1 cellular context compared by ENCODE assay signal in the genomic region with DNA sequence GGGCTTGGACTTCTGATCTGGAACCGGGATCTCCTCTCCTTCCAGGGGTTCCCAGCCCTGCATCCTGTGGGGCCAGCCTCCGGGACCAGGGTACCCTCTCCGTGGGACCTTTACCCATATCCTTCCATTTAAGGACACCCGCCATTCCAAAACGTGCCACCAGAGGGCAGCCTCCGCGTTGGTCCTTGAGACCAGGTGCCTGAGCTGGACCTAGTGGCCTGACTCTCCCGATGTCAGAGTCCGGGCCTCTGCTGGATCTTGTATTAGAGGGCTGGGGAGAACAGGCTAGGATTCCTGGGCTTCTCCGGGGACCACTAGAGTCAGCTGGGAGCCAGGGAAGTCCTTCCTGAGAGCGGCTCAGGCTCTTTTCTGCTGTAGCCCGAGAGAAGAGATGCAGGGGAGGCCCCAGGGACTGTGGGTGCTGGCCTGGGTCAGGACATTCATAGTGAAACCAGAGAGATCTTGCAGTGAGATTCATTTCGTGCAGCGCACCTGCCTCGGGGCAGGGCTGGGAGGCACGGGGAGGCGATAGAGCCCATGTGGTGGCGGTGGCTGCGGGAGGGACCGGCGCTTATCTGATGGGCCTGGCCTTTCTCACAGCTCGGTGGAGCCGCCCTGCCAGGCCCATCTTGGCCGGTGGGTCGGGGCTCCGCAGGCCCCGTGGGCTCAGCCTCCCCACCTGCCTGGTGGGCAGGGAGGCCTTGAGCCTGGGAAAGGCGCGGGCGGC.
TF ChIP-seq lines count a peak whose summit lies in the region.

No MANE protein-coding gene starts in this region.

TF ChIP-seq in HEK293, 187 proteins besides CTCF, POLR2A, EP300 and RAD21 (continued from another document):
- TF ChIP-seq, protein P1, sequence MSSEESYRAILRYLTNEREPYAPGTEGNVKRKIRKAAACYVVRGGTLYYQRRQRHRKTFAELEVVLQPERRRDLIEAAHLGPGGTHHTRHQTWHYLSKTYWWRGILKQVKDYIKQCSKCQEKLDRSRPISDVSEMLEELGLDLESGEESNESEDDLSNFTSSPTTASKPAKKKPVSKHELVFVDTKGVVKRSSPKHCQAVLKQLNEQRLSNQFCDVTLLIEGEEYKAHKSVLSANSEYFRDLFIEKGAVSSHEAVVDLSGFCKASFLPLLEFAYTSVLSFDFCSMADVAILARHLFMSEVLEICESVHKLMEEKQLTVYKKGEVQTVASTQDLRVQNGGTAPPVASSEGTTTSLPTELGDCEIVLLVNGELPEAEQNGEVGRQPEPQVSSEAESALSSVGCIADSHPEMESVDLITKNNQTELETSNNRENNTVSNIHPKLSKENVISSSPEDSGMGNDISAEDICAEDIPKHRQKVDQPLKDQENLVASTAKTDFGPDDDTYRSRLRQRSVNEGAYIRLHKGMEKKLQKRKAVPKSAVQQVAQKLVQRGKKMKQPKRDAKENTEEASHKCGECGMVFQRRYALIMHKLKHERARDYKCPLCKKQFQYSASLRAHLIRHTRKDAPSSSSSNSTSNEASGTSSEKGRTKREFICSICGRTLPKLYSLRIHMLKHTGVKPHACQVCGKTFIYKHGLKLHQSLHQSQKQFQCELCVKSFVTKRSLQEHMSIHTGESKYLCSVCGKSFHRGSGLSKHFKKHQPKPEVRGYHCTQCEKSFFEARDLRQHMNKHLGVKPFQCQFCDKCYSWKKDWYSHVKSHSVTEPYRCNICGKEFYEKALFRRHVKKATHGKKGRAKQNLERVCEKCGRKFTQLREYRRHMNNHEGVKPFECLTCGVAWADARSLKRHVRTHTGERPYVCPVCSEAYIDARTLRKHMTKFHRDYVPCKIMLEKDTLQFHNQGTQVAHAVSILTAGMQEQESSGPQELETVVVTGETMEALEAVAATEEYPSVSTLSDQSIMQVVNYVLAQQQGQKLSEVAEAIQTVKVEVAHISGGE (tag by site-specific recombination; conservative IDR thresholded peaks at IDR 0.05; ENCODE audit: low read depth), result no peak
- TF ChIP-seq ZSCAN30 (tag by site-specific recombination; IDR thresholded peaks at IDR 0.05) (0 out of 2 replicates have a peak, but pooled peaks have one; percentile 20), ZNF660 (tag by site-specific recombination; IDR thresholded peaks at IDR 0.05) (no peak), RBAK (tag by site-specific recombination; IDR thresholded peaks at IDR 0.05) (no peak), ZFHX2 (tag by site-specific recombination; conservative IDR thresholded peaks at IDR 0.05) (peak; percentile 23; the same call in 1 of the 2 replicates), ZNF121 (tag by site-specific recombination; IDR thresholded peaks at IDR 0.05) (peak; percentile 77; the same call in 1 of the 2 replicates), ZNF701 (tag by site-specific recombination; IDR thresholded peaks at IDR 0.05) (no peak), ZSCAN16 (tag by site-specific recombination; IDR thresholded peaks at IDR 0.05) (no peak), ZNF777 (tag by site-specific recombination; IDR thresholded peaks at IDR 0.05; ENCODE audit: borderline replicate concordance) (no peak), ZNF2 (tag by site-specific recombination; IDR thresholded peaks at IDR 0.05) (0 out of 2 replicates have a peak, but pooled peaks have one; percentile 54), ZFP37 (tag by site-specific recombination; IDR thresholded peaks at IDR 0.05) (peak; percentile 79; the same call in 1 of the 2 replicates), ZNF324 (tag by site-specific recombination; IDR thresholded peaks at IDR 0.05) (no peak), ZNF169 (tag by site-specific recombination; IDR thresholded peaks at IDR 0.05) (0 out of 2 replicates have a peak, but pooled peaks have one; percentile 40), GLIS2 (tag by site-specific recombination; IDR thresholded peaks at IDR 0.05) (0 out of 2 replicates have a peak, but pooled peaks have one; percentile 52)
- TF ChIP-seq, protein P2, sequence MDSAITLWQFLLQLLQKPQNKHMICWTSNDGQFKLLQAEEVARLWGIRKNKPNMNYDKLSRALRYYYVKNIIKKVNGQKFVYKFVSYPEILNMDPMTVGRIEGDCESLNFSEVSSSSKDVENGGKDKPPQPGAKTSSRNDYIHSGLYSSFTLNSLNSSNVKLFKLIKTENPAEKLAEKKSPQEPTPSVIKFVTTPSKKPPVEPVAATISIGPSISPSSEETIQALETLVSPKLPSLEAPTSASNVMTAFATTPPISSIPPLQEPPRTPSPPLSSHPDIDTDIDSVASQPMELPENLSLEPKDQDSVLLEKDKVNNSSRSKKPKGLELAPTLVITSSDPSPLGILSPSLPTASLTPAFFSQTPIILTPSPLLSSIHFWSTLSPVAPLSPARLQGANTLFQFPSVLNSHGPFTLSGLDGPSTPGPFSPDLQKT (IDR thresholded peaks at IDR 0.05; ENCODE audit: borderline replicate concordance, low read depth, low read length), result no peak
- TF ChIP-seq, protein P3, sequence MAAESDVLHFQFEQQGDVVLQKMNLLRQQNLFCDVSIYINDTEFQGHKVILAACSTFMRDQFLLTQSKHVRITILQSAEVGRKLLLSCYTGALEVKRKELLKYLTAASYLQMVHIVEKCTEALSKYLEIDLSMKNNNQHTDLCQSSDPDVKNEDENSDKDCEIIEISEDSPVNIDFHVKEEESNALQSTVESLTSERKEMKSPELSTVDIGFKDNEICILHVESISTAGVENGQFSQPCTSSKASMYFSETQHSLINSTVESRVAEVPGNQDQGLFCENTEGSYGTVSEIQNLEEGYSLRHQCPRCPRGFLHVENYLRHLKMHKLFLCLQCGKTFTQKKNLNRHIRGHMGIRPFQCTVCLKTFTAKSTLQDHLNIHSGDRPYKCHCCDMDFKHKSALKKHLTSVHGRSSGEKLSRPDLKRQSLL (tag by site-specific recombination; IDR thresholded peaks at IDR 0.05), result peak; percentile 56; the same call in 1 of the 2 replicates
- TF ChIP-seq, protein P4, sequence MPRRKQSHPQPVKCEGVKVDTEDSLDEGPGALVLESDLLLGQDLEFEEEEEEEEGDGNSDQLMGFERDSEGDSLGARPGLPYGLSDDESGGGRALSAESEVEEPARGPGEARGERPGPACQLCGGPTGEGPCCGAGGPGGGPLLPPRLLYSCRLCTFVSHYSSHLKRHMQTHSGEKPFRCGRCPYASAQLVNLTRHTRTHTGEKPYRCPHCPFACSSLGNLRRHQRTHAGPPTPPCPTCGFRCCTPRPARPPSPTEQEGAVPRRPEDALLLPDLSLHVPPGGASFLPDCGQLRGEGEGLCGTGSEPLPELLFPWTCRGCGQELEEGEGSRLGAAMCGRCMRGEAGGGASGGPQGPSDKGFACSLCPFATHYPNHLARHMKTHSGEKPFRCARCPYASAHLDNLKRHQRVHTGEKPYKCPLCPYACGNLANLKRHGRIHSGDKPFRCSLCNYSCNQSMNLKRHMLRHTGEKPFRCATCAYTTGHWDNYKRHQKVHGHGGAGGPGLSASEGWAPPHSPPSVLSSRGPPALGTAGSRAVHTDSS (tag by site-specific recombination; IDR thresholded peaks at IDR 0.05), result no peak
- TF ChIP-seq, protein P5, sequence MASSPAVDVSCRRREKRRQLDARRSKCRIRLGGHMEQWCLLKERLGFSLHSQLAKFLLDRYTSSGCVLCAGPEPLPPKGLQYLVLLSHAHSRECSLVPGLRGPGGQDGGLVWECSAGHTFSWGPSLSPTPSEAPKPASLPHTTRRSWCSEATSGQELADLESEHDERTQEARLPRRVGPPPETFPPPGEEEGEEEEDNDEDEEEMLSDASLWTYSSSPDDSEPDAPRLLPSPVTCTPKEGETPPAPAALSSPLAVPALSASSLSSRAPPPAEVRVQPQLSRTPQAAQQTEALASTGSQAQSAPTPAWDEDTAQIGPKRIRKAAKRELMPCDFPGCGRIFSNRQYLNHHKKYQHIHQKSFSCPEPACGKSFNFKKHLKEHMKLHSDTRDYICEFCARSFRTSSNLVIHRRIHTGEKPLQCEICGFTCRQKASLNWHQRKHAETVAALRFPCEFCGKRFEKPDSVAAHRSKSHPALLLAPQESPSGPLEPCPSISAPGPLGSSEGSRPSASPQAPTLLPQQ (tag by site-specific recombination; IDR thresholded peaks at IDR 0.05), result no peak
- TF ChIP-seq, protein P6, sequence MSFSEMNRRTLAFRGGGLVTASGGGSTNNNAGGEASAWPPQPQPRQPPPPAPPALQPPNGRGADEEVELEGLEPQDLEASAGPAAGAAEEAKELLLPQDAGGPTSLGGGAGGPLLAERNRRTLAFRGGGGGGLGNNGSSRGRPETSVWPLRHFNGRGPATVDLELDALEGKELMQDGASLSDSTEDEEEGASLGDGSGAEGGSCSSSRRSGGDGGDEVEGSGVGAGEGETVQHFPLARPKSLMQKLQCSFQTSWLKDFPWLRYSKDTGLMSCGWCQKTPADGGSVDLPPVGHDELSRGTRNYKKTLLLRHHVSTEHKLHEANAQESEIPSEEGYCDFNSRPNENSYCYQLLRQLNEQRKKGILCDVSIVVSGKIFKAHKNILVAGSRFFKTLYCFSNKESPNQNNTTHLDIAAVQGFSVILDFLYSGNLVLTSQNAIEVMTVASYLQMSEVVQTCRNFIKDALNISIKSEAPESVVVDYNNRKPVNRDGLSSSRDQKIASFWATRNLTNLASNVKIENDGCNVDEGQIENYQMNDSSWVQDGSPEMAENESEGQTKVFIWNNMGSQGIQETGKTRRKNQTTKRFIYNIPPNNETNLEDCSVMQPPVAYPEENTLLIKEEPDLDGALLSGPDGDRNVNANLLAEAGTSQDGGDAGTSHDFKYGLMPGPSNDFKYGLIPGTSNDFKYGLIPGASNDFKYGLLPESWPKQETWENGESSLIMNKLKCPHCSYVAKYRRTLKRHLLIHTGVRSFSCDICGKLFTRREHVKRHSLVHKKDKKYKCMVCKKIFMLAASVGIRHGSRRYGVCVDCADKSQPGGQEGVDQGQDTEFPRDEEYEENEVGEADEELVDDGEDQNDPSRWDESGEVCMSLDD (tag by site-specific recombination; IDR thresholded peaks at IDR 0.05), result peak; percentile 19; the same call in 1 of the 2 replicates
- TF ChIP-seq, protein P7, sequence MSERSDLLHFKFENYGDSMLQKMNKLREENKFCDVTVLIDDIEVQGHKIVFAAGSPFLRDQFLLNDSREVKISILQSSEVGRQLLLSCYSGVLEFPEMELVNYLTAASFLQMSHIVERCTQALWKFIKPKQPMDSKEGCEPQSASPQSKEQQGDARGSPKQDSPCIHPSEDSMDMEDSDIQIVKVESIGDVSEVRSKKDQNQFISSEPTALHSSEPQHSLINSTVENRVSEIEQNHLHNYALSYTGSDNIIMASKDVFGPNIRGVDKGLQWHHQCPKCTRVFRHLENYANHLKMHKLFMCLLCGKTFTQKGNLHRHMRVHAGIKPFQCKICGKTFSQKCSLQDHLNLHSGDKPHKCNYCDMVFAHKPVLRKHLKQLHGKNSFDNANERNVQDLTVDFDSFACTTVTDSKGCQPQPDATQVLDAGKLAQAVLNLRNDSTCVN (tag by site-specific recombination; optimal IDR thresholded peaks at IDR 0.05), result peak; percentile 8
- TF ChIP-seq, protein P8, sequence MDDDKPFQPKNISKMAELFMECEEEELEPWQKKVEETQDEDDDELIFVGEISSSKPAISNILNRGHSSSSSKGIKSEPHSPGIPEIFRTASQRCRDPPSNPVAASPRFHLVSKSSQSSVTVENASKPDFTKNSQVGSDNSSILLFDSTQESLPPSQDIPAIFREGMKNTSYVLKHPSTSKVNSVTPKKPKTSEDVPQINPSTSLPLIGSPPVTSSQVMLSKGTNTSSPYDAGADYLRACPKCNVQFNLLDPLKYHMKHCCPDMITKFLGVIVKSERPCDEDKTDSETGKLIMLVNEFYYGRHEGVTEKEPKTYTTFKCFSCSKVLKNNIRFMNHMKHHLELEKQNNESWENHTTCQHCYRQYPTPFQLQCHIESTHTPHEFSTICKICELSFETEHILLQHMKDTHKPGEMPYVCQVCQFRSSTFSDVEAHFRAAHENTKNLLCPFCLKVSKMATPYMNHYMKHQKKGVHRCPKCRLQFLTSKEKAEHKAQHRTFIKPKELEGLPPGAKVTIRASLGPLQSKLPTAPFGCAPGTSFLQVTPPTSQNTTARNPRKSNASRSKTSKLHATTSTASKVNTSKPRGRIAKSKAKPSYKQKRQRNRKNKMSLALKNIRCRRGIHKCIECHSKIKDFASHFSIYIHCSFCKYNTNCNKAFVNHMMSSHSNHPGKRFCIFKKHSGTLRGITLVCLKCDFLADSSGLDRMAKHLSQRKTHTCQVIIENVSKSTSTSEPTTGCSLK (tag by site-specific recombination; IDR thresholded peaks at IDR 0.05), result no peak
- TF ChIP-seq, protein P9, sequence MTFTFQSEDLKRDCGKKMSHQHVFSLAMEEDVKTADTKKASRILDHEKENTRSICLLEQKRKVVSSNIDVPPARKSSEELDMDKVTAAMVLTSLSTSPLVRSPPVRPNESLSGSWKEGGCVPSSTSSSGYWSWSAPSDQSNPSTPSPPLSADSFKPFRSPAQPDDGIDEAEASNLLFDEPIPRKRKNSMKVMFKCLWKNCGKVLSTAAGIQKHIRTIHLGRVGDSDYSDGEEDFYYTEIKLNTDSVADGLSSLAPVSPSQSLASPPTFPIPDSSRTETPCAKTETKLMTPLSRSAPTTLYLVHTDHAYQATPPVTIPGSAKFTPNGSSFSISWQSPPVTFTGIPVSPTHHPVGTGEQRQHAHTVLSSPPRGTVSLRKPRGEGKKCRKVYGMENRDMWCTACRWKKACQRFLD (tag by site-specific recombination; IDR thresholded peaks at IDR 0.05), result no peak
TF ChIP-seq in HEK293: peak in this region for 17.
